Comparison of ENCODE assay signal across 21 cellular contexts in genomic region chr14:106013879-106014376, GRCh38.
DNase-seq lines count a peak whose midpoint lies in the region; ATAC-seq and TF ChIP-seq lines count a peak whose summit lies in the region.
"Had no signal": no experiment of that assay in that cellular context is flagged by ENCODE, and none has a peak within 500 bp of the region (broad histone marks: within the 10 kb centered on the region; RNA-seq: fewer than 3 reads in every experiment).

No MANE protein-coding gene starts in this region.

- CTCF ChIA-PET in activated CD4-positive, alpha-beta T cell treated with anti-CD3 and anti-CD28 coated beads, Interleukin-2, amount 10 ng/mL, durations not matched to agents 7 days and 5 days (lab: Charles Lee) = interaction anchor here (0.8 to 6.1 kb wide), 6 partner anchors 13 to 453 kb away, joined by 3 to 59 read pairs (median 4); no protein-coding TSS in a partner anchor
- CTCF ChIA-PET in CD8-positive, alpha-beta memory T cell (lab: Charles Lee) = no interaction called here
- CTCF ChIA-PET in naive thymus-derived CD4-positive, alpha-beta T cell (lab: Charles Lee) = interaction anchor here (0.7 to 1.6 kb wide), 6 partner anchors 9 to 41 kb away, joined by 3 to 6 read pairs (median 3); no protein-coding TSS in a partner anchor

- peak; percentile 57 for DNase-seq in activated CD4-positive, alpha-beta T cell treated with anti-CD3 and anti-CD28 coated beads for 48 hours
- DNase-seq in activated CD4-positive, alpha-beta T cell treated with anti-CD3 and anti-CD28 coated beads, Interleukin-2, amount 10 ng/mL, durations not matched to agents 7 days and 5 days = no peak
- peak in 1 of 5 donors; percentile 20 for DNase-seq in CD8-positive, alpha-beta memory T cell
- peak; percentile 30 for DNase-seq in activated T-helper 1 cell treated with anti-CD3 and anti-CD28 coated beads, Interleukin-12 subunit alpha, Interleukin-12 subunit beta, Interleukin-2, Interleukin-4 antibody, amounts not matched to agents 30 ng/mL and 10 ng/mL and 1 ng/mL, durations not matched to agents 14 hours and 24 hours and 36 hours (ENCODE audit: low spot score)
- peak in 4 of 9 donors; percentile 40 to 60 (median 54) for DNase-seq in naive thymus-derived CD4-positive, alpha-beta T cell
- no peak for DNase-seq in NCI-H345 treated with DMSO at 0.1 percent for 48 hours (lab: John Stamatoyannopoulos, UW; ENCODE audit: unreplicated experiment)
- DNase-seq in GM13976 (ENCODE audit: low spot score) = no peak
- DNase-seq in activated gamma-delta T cell (lab: John Stamatoyannopoulos, UW) = no peak
- DNase-seq: AML-193, gastrocnemius medialis, HFFc6, hypothalamus, islet precursor cell, Kasumi-1, NCI-H1694 treated with DMSO at 0.1 percent for 48 hours, NCI-H2171 treated with DMSO at 0.1 percent for 48 hours, NCI-H526 treated with DMSO at 0.1 percent for 48 hours, WERI-Rb-1 had no signal

- H3K4me3 Mint-ChIP-seq in activated CD4-positive, alpha-beta T cell treated with anti-CD3 and anti-CD28 coated beads, Interleukin-2, amount 10 ng/mL, durations not matched to agents 7 days and 5 days = no peak overlapping the region
- no peak overlapping the region for H3K4me3 Mint-ChIP-seq in CD8-positive, alpha-beta memory T cell
- peak overlapping the region; percentile 19 for H3K4me3 Mint-ChIP-seq in activated T-helper 1 cell treated with anti-CD3 and anti-CD28 coated beads, Interleukin-12 subunit alpha, Interleukin-12 subunit beta, Interleukin-2, Interleukin-4 antibody, amounts not matched to agents 30 ng/mL and 10 ng/mL and 1 ng/mL, durations not matched to agents 14 hours and 24 hours and 36 hours
- H3K4me3 Mint-ChIP-seq in naive thymus-derived CD4-positive, alpha-beta T cell = peak overlapping the region in 3 of 10 donors; percentile 16 to 65 (median 20)
- H3K4me3 Mint-ChIP-seq: HFFc6 had no signal

- H3K36me3 ChIP-seq in CD8-positive, alpha-beta memory T cell (ENCODE audit: insufficient read depth, low read length) = no peaks in the 10 kb centered on the region
- H3K36me3 ChIP-seq in naive thymus-derived CD4-positive, alpha-beta T cell (ENCODE audit: control insufficient read depth in 2 of 3, insufficient read depth in 3 of 3, low read length in 3 of 3) = no peaks in the 10 kb centered on the region
- H3K36me3 ChIP-seq: esophagus muscularis mucosa, gastrocnemius medialis, tibial nerve, WERI-Rb-1 had no signal

- H3K27ac Mint-ChIP-seq in activated CD4-positive, alpha-beta T cell treated with anti-CD3 and anti-CD28 coated beads, Interleukin-2, amount 10 ng/mL, durations not matched to agents 7 days and 5 days = no peak overlapping the region
- H3K27ac Mint-ChIP-seq in CD8-positive, alpha-beta memory T cell = peak overlapping the region in 6 of 8 donors; percentile 12 to 94 (median 57)
- peak overlapping the region; percentile 91 for H3K27ac Mint-ChIP-seq in activated T-helper 1 cell treated with anti-CD3 and anti-CD28 coated beads, Interleukin-12 subunit alpha, Interleukin-12 subunit beta, Interleukin-2, Interleukin-4 antibody, amounts not matched to agents 30 ng/mL and 10 ng/mL and 1 ng/mL, durations not matched to agents 14 hours and 24 hours and 36 hours
- H3K27ac Mint-ChIP-seq in naive thymus-derived CD4-positive, alpha-beta T cell = peak overlapping the region; percentile 64 to 93 (median 84)
- H3K27ac Mint-ChIP-seq: HFFc6 had no signal

- H3K4me1 ChIP-seq in CD8-positive, alpha-beta memory T cell (ENCODE audit: insufficient read depth, low read length) = peaks cover 12% of the 10 kb centered on the region
- peaks cover 0 to 7% of the 10 kb centered on the region in 2 donors for H3K4me1 ChIP-seq in naive thymus-derived CD4-positive, alpha-beta T cell (ENCODE audit: control insufficient read depth in 2 of 2, insufficient read depth in 2 of 2, low read length in 2 of 2)
- H3K4me1 ChIP-seq: esophagus muscularis mucosa, gastrocnemius medialis, tibial nerve had no signal

- POLR2A ChIA-PET in activated CD4-positive, alpha-beta T cell treated with anti-CD3 and anti-CD28 coated beads, Interleukin-2, amount 10 ng/mL, durations not matched to agents 7 days and 5 days (lab: Charles Lee) = no interaction called here
- POLR2A ChIA-PET in CD8-positive, alpha-beta memory T cell (lab: Charles Lee) = no interaction called here
- POLR2A ChIA-PET in naive thymus-derived CD4-positive, alpha-beta T cell (lab: Charles Lee) = no interaction called here

- intact Hi-C loops in activated T-helper 1 cell treated with anti-CD3 and anti-CD28 coated beads, Interleukin-12 subunit alpha, Interleukin-12 subunit beta, Interleukin-2, Interleukin-4 antibody, amounts not matched to agents 30 ng/mL and 10 ng/mL and 1 ng/mL, durations not matched to agents 14 hours and 24 hours and 36 hours (cut with micrococcal nuclease) = loop anchor here (1.0 to 5.0 kb wide), 8 partner anchors 9 to 533 kb away; no protein-coding TSS in a partner anchor
- intact Hi-C loops in naive thymus-derived CD4-positive, alpha-beta T cell (cut with micrococcal nuclease) = loop anchor here (1.0 to 10.0 kb wide), 3 partner anchors 9 to 339 kb away; no protein-coding TSS in a partner anchor

- in situ Hi-C loops in GM13976 (cut with MboI; ENCODE audit: low sequenced_read_pairs, unreplicated experiment) = no loop called here

- no peaks in the 10 kb centered on the region for H3K9me3 ChIP-seq in CD8-positive, alpha-beta memory T cell (ENCODE audit: low read length)
- no peaks in the 10 kb centered on the region for H3K9me3 ChIP-seq in naive thymus-derived CD4-positive, alpha-beta T cell (ENCODE audit: control insufficient read depth in 2 of 3, low read length in 3 of 3)
- H3K9me3 ChIP-seq: esophagus muscularis mucosa, gastrocnemius medialis, tibial nerve had no signal

- H3K27ac ChIP-seq in CD8-positive, alpha-beta memory T cell (ENCODE audit: low read depth, low read length) = no peak overlapping the region
- peak overlapping the region; percentile 48 for H3K27ac ChIP-seq in naive thymus-derived CD4-positive, alpha-beta T cell (ENCODE audit: low read depth, low read length)
- H3K27ac ChIP-seq: esophagus muscularis mucosa, gastrocnemius medialis, tibial nerve, WERI-Rb-1 had no signal

- peaks cover 44% of the 10 kb centered on the region for H3K4me1 Mint-ChIP-seq in activated CD4-positive, alpha-beta T cell treated with anti-CD3 and anti-CD28 coated beads, Interleukin-2, amount 10 ng/mL, durations not matched to agents 7 days and 5 days
- H3K4me1 Mint-ChIP-seq in CD8-positive, alpha-beta memory T cell = peaks cover 10 to 18% (median 13%) of the 10 kb centered on the region in 3 donors
- peaks cover 70% of the 10 kb centered on the region for H3K4me1 Mint-ChIP-seq in activated T-helper 1 cell treated with anti-CD3 and anti-CD28 coated beads, Interleukin-12 subunit alpha, Interleukin-12 subunit beta, Interleukin-2, Interleukin-4 antibody, amounts not matched to agents 30 ng/mL and 10 ng/mL and 1 ng/mL, durations not matched to agents 14 hours and 24 hours and 36 hours (ENCODE audit: low read depth)
- peaks cover 14 to 53% (median 20%) of the 10 kb centered on the region in 7 donors for H3K4me1 Mint-ChIP-seq in naive thymus-derived CD4-positive, alpha-beta T cell

- peak; percentile 88 for ATAC-seq in naive thymus-derived CD4-positive, alpha-beta T cell
- ATAC-seq: gastrocnemius medialis, sciatic nerve had no signal

- no peaks in the 10 kb centered on the region for H3K9me3 Mint-ChIP-seq in activated CD4-positive, alpha-beta T cell treated with anti-CD3 and anti-CD28 coated beads, Interleukin-2, amount 10 ng/mL, durations not matched to agents 7 days and 5 days
- H3K9me3 Mint-ChIP-seq in CD8-positive, alpha-beta memory T cell = peaks cover 0 to 2% (median 0%) of the 10 kb centered on the region in 5 donors
- peaks cover 2% of the 10 kb centered on the region for H3K9me3 Mint-ChIP-seq in activated T-helper 1 cell treated with anti-CD3 and anti-CD28 coated beads, Interleukin-12 subunit alpha, Interleukin-12 subunit beta, Interleukin-2, Interleukin-4 antibody, amounts not matched to agents 30 ng/mL and 10 ng/mL and 1 ng/mL, durations not matched to agents 14 hours and 24 hours and 36 hours
- no peaks in the 10 kb centered on the region for H3K9me3 Mint-ChIP-seq in naive thymus-derived CD4-positive, alpha-beta T cell

- no peak overlapping the region for H3K4me3 ChIP-seq in CD8-positive, alpha-beta memory T cell (ENCODE audit: low read length)
- no peak overlapping the region for H3K4me3 ChIP-seq in naive thymus-derived CD4-positive, alpha-beta T cell (ENCODE audit: low read length)
- H3K4me3 ChIP-seq: esophagus muscularis mucosa, gastrocnemius medialis, tibial nerve had no signal

- H3K27me3 Mint-ChIP-seq in activated CD4-positive, alpha-beta T cell treated with anti-CD3 and anti-CD28 coated beads, Interleukin-2, amount 10 ng/mL, durations not matched to agents 7 days and 5 days = no peaks in the 10 kb centered on the region
- peaks cover 10 to 37% of the 10 kb centered on the region in 2 donors for H3K27me3 Mint-ChIP-seq in CD8-positive, alpha-beta memory T cell
- no peaks in the 10 kb centered on the region for H3K27me3 Mint-ChIP-seq in activated T-helper 1 cell treated with anti-CD3 and anti-CD28 coated beads, Interleukin-12 subunit alpha, Interleukin-12 subunit beta, Interleukin-2, Interleukin-4 antibody, amounts not matched to agents 30 ng/mL and 10 ng/mL and 1 ng/mL, durations not matched to agents 14 hours and 24 hours and 36 hours (ENCODE audit: insufficient read depth)
- peaks cover 0 to 2% (median 0%) of the 10 kb centered on the region in 5 donors for H3K27me3 Mint-ChIP-seq in naive thymus-derived CD4-positive, alpha-beta T cell

- H3K27me3 ChIP-seq in CD8-positive, alpha-beta memory T cell (ENCODE audit: insufficient read depth, low read length, poor library complexity, severe bottlenecking) = no peaks in the 10 kb centered on the region
- H3K27me3 ChIP-seq in naive thymus-derived CD4-positive, alpha-beta T cell (ENCODE audit: control insufficient read depth in 2 of 2, insufficient read depth in 2 of 2, low read length in 2 of 2) = no peaks in the 10 kb centered on the region
- H3K27me3 ChIP-seq: gastrocnemius medialis, tibial nerve had no signal

- no peak for TF ChIP-seq CTCF in GM13976 (IDR thresholded peaks at IDR 0.05; ENCODE audit: borderline replicate concordance, control extremely low read depth, extremely low read depth, insufficient read depth, missing control alignments)

- no peaks in the 10 kb centered on the region for H3K36me3 Mint-ChIP-seq in activated CD4-positive, alpha-beta T cell treated with anti-CD3 and anti-CD28 coated beads, Interleukin-2, amount 10 ng/mL, durations not matched to agents 7 days and 5 days (ENCODE audit: low read depth)
- no peaks in the 10 kb centered on the region for H3K36me3 Mint-ChIP-seq in CD8-positive, alpha-beta memory T cell
- H3K36me3 Mint-ChIP-seq in activated T-helper 1 cell treated with anti-CD3 and anti-CD28 coated beads, Interleukin-12 subunit alpha, Interleukin-12 subunit beta, Interleukin-2, Interleukin-4 antibody, amounts not matched to agents 30 ng/mL and 10 ng/mL and 1 ng/mL, durations not matched to agents 14 hours and 24 hours and 36 hours (ENCODE audit: low read depth) = peaks cover 5% of the 10 kb centered on the region
- H3K36me3 Mint-ChIP-seq in naive thymus-derived CD4-positive, alpha-beta T cell = no peaks in the 10 kb centered on the region

Comparison
In these comparisons a context has a peak if more than half of its experiments do, and no peak if none do; other contexts are left out.
1. DNase-seq: peak in activated CD4-positive, alpha-beta T cell treated with anti-CD3 and anti-CD28 coated beads for 48 hours (single experiment) and activated T-helper 1 cell treated with anti-CD3 and anti-CD28 coated beads, Interleukin-12 subunit alpha, Interleukin-12 subunit beta, Interleukin-2, Interleukin-4 antibody, amounts not matched to agents 30 ng/mL and 10 ng/mL and 1 ng/mL, durations not matched to agents 14 hours and 24 hours and 36 hours (single experiment); none in activated CD4-positive, alpha-beta T cell treated with anti-CD3 and anti-CD28 coated beads, Interleukin-2, amount 10 ng/mL, durations not matched to agents 7 days and 5 days (single experiment), NCI-H345 treated with DMSO at 0.1 percent for 48 hours (single experiment), GM13976 (single experiment) and activated gamma-delta T cell (single experiment).